Comparison of ENCODE assay signal across 1 cellular context in the genomic region with DNA sequence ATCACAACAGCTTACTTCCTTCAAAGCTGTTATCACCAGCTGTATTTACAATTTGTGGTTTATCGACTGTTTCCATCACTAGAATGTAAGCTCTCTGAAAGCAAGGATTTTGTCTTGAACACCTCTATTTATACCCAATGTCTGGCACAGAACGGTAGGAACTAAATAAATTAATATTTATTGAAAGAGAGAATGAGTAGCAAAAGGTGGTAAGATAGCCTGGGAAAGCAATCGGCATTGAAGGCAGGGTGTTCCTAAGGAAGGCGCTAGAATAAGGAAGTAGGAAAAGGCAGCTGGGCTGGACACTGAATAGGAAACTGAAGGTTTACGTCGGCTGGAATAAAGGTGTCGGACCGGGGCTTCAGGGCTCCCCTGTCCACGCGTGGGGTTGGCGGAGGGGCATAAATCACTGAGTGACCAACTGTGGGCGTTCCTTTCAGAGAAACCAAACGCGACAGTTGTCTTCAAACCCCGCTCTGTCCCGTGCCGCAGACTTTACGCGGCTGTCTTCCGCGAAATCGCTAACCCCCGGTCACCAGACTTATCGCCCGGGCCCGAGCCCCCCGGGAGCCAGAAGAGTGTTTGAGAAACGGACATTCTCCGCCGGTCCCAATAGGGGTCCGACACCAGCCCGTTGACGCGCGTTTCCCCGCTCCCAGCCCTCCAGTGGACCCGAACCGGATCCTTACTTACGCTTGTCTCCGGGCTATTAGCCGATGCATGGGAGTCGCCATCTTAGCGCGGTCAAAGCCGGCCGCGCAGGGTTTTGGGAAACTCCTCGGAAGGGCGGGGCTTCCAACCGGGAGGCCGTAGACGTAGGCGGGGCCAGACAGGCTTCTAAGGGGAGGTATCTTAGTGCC.
A peak's percentile ranks its signal among the peaks of the same experiment; 100 is the strongest.
TF ChIP-seq lines count a peak whose summit lies in the region.

Gene ZCCHC10, minus strand, starts transcription at position 746 of the 860 bp plus-strand sequence. Its CDS starts 12 bp downstream, at position 734.

TF ChIP-seq in K562, 482 proteins besides CTCF, POLR2A, EP300 and RAD21 (continued from another document and continues in another):
- 0 out of 2 replicates have a peak, but pooled peaks have one; percentile 39 for TF ChIP-seq MGA (IDR thresholded peaks at IDR 0.05)
- TF ChIP-seq PRDM10 (IDR thresholded peaks at IDR 0.05; ENCODE audit: partially characterized antibody), result peak; percentile 25
- TF ChIP-seq, protein P1, sequence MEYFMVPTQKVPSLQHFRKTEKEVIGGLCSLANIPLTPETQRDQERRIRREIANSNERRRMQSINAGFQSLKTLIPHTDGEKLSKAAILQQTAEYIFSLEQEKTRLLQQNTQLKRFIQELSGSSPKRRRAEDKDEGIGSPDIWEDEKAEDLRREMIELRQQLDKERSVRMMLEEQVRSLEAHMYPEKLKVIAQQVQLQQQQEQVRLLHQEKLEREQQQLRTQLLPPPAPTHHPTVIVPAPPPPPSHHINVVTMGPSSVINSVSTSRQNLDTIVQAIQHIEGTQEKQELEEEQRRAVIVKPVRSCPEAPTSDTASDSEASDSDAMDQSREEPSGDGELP (CRISPR knock-in tag; IDR thresholded peaks at IDR 0.05; ENCODE audit: borderline replicate concordance), result peak; percentile 67; the same call in 1 of the 2 replicates
- peak; percentile 71; the same call in 1 of the 2 replicates for TF ChIP-seq ZNF589 (CRISPR knock-in tag; IDR thresholded peaks at IDR 0.05; ENCODE audit: low read depth)
- peak; percentile 72 for TF ChIP-seq ZNF316 (IDR thresholded peaks at IDR 0.05)
- peak; percentile 22; the same call in 1 of the 2 replicates for TF ChIP-seq LEF1 (IDR thresholded peaks at IDR 0.05)
- TF ChIP-seq CREM (IDR thresholded peaks at IDR 0.05; ENCODE audit: low read depth), result peak; percentile 31
- peak; percentile 88 for TF ChIP-seq SIN3B (IDR thresholded peaks at IDR 0.05; ENCODE audit: low read depth)
- peak; percentile 68; the same call in 1 of the 2 replicates for TF ChIP-seq ZNF766 (CRISPR knock-in tag; conservative IDR thresholded peaks at IDR 0.05)
- TF ChIP-seq SAP30 (IDR thresholded peaks at IDR 0.05; ENCODE audit: borderline replicate concordance, insufficient read depth, low read depth, low read length, poor library complexity, severe bottlenecking), result peak; percentile 68
- TF ChIP-seq YY1 (IDR thresholded peaks at IDR 0.05; ENCODE audit: borderline replicate concordance in 1 of 3, control insufficient read depth in 1 of 3, extremely low read depth in 1 of 3, insufficient read depth in 3 of 3, insufficient read length in 1 of 3, insufficient replicate concordance in 2 of 3, low read depth in 1 of 3, low read length in 2 of 3), result peak; percentile 81 to 97 (median 96)
- no peak for TF ChIP-seq CAMTA2 (CRISPR knock-in tag; conservative IDR thresholded peaks at IDR 0.05)
- peak; percentile 48; the same call in 1 of the 2 replicates for TF ChIP-seq FOXP1 (CRISPR knock-in tag; IDR thresholded peaks at IDR 0.05)
- TF ChIP-seq PREB (CRISPR knock-in tag; IDR thresholded peaks at IDR 0.05), result no peak
- peak in 2 of 3 experiments; percentile 49 to 85; a peak in 3 of 6 replicates for TF ChIP-seq ZBTB11 (CRISPR knock-in tag; IDR thresholded peaks at IDR 0.05)
- TF ChIP-seq RBM25 (IDR thresholded peaks at IDR 0.05; ENCODE audit: low read depth, low read length, severe bottlenecking), result no peak
- TF ChIP-seq FOXK1 (CRISPR knock-in tag; IDR thresholded peaks at IDR 0.05; ENCODE audit: borderline replicate concordance), result peak; percentile 38; the same call in 1 of the 2 replicates
- peak; percentile 61 for TF ChIP-seq HCFC1 (IDR thresholded peaks at IDR 0.05; ENCODE audit: low read depth, low read length)
- no peak for TF ChIP-seq ZNF184 (CRISPR knock-in tag; IDR thresholded peaks at IDR 0.05)
- TF ChIP-seq, protein P2, sequence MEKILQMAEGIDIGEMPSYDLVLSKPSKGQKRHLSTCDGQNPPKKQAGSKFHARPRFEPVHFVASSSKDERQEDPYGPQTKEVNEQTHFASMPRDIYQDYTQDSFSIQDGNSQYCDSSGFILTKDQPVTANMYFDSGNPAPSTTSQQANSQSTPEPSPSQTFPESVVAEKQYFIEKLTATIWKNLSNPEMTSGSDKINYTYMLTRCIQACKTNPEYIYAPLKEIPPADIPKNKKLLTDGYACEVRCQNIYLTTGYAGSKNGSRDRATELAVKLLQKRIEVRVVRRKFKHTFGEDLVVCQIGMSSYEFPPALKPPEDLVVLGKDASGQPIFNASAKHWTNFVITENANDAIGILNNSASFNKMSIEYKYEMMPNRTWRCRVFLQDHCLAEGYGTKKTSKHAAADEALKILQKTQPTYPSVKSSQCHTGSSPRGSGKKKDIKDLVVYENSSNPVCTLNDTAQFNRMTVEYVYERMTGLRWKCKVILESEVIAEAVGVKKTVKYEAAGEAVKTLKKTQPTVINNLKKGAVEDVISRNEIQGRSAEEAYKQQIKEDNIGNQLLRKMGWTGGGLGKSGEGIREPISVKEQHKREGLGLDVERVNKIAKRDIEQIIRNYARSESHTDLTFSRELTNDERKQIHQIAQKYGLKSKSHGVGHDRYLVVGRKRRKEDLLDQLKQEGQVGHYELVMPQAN (IDR thresholded peaks at IDR 0.05; ENCODE audit: borderline replicate concordance), result peak; percentile 65; the same call in 1 of the 2 replicates
- TF ChIP-seq MECOM (CRISPR knock-in tag; IDR thresholded peaks at IDR 0.05), result no peak
- TF ChIP-seq ARID1B (IDR thresholded peaks at IDR 0.05), result no peak
- TF ChIP-seq MEIS2 (IDR thresholded peaks at IDR 0.05; ENCODE audit: partially characterized antibody), result peak; percentile 94
- TF ChIP-seq NFXL1 (CRISPR knock-in tag; IDR thresholded peaks at IDR 0.05), result no peak
- peak; percentile 98 for TF ChIP-seq RBBP5 (IDR thresholded peaks at IDR 0.05; ENCODE audit: borderline replicate concordance, insufficient read depth, low read length, poor library complexity, severe bottlenecking)
